ENCODE assay signal across 20 cellular contexts in the genomic region with DNA sequence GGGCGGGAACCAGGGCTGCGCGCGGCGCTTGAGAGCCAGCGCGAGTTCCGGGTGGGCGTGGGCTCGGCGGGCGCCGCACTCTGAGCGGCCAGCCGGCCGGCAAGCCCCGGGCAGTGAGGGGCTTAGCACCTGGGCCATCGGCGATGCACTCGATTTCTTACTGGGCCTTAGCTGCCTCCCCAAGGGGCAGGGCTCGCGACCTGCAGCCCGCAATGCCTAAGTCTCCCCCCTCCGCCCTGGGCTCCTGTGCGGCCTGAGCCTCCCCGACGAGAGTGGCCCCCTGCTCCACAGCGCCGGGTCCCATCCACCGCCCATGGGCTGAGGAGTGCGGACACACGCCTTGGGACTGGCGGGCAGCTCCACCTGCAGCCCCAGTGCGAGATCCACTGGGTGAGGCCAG. TPM values are rescaled to one million over a fixed set of nuclear protein-coding genes. Genes with fewer than 3 reads are reported as not detected.
"Had no signal": no experiment of that assay in that cellular context is flagged by ENCODE, and none has a peak within 500 bp of the region (broad histone marks: within the 10 kb centered on the region; RNA-seq: fewer than 3 reads in every experiment).

No MANE protein-coding gene starts in this region.

- H3K27me3 ChIP-seq: esophagus muscularis mucosa, foreskin keratinocyte, gastroesophageal sphincter, hepatocyte, suprapubic skin, thyroid gland, vagina had no signal

- H3K9me3 ChIP-seq: gastroesophageal sphincter, heart left ventricle, left ventricle myocardium inferior, suprapubic skin, thyroid gland, vagina had no signal

- H3K27ac ChIP-seq: foreskin keratinocyte, heart left ventricle, hepatocyte, left ventricle myocardium inferior, parathyroid adenoma, skin epidermis, suprapubic skin, thyroid gland, vagina had no signal

- H3K36me3 ChIP-seq: esophagus muscularis mucosa, gastroesophageal sphincter, heart left ventricle, left ventricle myocardium inferior, suprapubic skin, thyroid gland, vagina had no signal

- DNase-seq: central memory CD4-positive, alpha-beta T cell; effector CD8-positive, alpha-beta T cell; foreskin keratinocyte; kidney glomerular epithelial cell; left colon; left ventricle myocardium inferior; natural killer cell; stimulated activated CD4-positive, alpha-beta T cell treated with anti-CD3 and anti-CD28 coated beads, Interleukin-1b, Interleukin-23, amount 100 ng/mL, for 48 hours; stimulated activated CD4-positive, alpha-beta T cell treated with anti-CD3 and anti-CD28 coated beads, Interleukin-4, amount 100 ng/mL, for 24 hours; thyroid gland; trophoblast cell had no signal

- H3K4me1 ChIP-seq: heart left ventricle, left ventricle myocardium inferior, parathyroid adenoma, suprapubic skin, thyroid gland, vagina had no signal

- H3K4me3 ChIP-seq: esophagus muscularis mucosa, gastroesophageal sphincter, heart left ventricle, hepatocyte, left ventricle myocardium inferior, lung, skin epidermis, suprapubic skin, thyroid gland, vagina had no signal

RNA-seq across cellular contexts. Expression of a gene that starts 36.5 kb away (rescaled TPM):
- total RNA-seq: natural killer cell had no signal
